Comparison of ENCODE assay signal across 8 cellular contexts in the genomic region with DNA sequence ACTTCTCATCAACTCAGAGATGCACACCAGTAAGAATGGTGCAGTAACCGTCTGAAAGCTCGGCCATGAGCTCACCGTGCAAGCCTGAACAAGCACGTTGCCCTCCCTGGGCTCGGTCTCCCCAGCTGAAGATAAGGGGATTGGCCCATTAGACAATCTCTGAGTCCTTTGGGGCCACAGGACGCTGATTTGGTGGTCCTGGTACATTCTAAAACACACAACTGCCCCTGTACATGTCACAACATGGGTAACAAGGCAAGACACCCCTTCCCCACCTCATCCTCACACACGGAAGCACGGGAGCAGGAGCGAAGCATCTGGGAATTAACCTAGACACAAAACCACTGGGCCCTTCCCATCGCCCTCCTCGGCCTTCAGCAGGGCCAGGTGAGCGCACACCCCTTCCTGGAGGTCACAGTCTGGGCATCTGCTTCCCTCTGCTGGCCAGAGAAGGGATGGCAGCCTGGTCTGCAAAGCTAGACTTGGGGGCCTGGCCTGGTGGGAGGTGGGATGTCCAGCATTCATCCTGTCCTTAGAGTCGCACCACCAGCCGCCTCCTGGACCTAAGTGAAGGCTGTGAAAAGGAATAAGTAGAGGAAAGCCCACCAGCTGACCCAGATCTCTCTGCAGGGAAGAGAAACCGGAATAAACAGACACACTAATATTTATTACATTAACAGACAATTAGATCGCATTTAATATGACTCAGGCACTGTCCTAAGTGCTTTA. TPM values are rescaled to one million over a fixed set of nuclear protein-coding genes. Genes with fewer than 3 reads are reported as not detected.
DNase-seq lines count a peak whose midpoint lies in the region; ATAC-seq and TF ChIP-seq lines count a peak whose summit lies in the region.

No MANE protein-coding gene starts in this region.

- H3K4me1 Mint-ChIP-seq in CD14-positive monocyte (no peaks in the 10 kb centered on the region), T-cell (peaks cover 3 to 8% (median 3%) of the 10 kb centered on the region in 3 donors)

- H3K4me3 Mint-ChIP-seq in CD14-positive monocyte = no peak overlapping the region
- H3K4me3 Mint-ChIP-seq in T-cell = no peak overlapping the region

- POLR2A ChIA-PET in T-cell (lab: Charles Lee) = no interaction called here

- H3K36me3 Mint-ChIP-seq in CD14-positive monocyte = no peaks in the 10 kb centered on the region
- no peaks in the 10 kb centered on the region for H3K36me3 Mint-ChIP-seq in T-cell

- peak; percentile 80 for ATAC-seq in GM19395 (IDR thresholded peaks at IDR 0.05; ENCODE audit: unreplicated experiment)
- ATAC-seq in T-cell (replicated peaks in 1 of 4) = peak; percentile 87 to 90 (median 89)
- no peak for ATAC-seq in HG03378 (IDR thresholded peaks at IDR 0.05; ENCODE audit: unreplicated experiment)

- DNase-seq in CD14-positive monocyte (ENCODE audit: low spot score) (no peak), M059J (ENCODE audit: low read depth) (peak; percentile 67), T-cell (peak; percentile 22 to 80 (median 66)), amniotic epithelial cell (ENCODE audit: low read depth) (peak; percentile 52), iPS DF 19.7 (ENCODE audit: low read depth, low spot score) (peak; percentile 48)
- DNase-seq in stimulated activated CD4-positive, alpha-beta T cell treated with anti-CD3 and anti-CD28 coated beads, Interleukin-15, amount 100 ng/mL, for 1 hour (ENCODE audit: low read depth in 1 of 2, low spot score in 1 of 2) = peak; percentile 39 to 69

- CTCF ChIA-PET in T-cell (lab: Charles Lee) = interaction anchor here (0.6 to 4.0 kb wide), 20 partner anchors 7 to 264 kb away, joined by 3 to 30 read pairs (median 6); a partner anchor contains a TSS

- TF ChIP-seq CTCF in CD14-positive monocyte (IDR thresholded peaks at IDR 0.05) = peak; percentile 98

- intact Hi-C loops in CD14-positive monocyte (cut with micrococcal nuclease) = loop anchor here in 1 of 2 donors (10.0 kb wide), 1 partner anchor 503 kb away; no protein-coding TSS in a partner anchor

- H3K27ac Mint-ChIP-seq in CD14-positive monocyte (no peak overlapping the region), T-cell (peak overlapping the region in 1 of 2 donors; percentile 64)

- peaks cover 57 to 76% (median 71%) of the 10 kb centered on the region in 3 donors for H3K27me3 Mint-ChIP-seq in CD14-positive monocyte (ENCODE audit: low read depth in 3 of 3)
- H3K27me3 Mint-ChIP-seq in T-cell = peaks cover 27 to 50% of the 10 kb centered on the region in 2 donors

- peaks cover 0 to 3% (median 0%) of the 10 kb centered on the region in 7 donors for H3K9me3 Mint-ChIP-seq in CD14-positive monocyte
- H3K9me3 Mint-ChIP-seq in T-cell = no peaks in the 10 kb centered on the region

RNA-seq across cellular contexts. Expression of a gene that starts 18.9 kb away (rescaled TPM):
- polyA plus RNA-seq in CD14-positive monocyte = 10 to 100 TPM; 46.8 to 50.8 TPM
- total RNA-seq in M059J (2014; rRNA removed; shearing (Covaris generic)) = 36.9 and 38.2 TPM in 2 replicates
- 10 to 100 TPM; 12.5 to 31.5 (median 23.9) TPM for total RNA-seq in T-cell
